ENCODE assay signal across 9 cellular contexts in genomic region chrX:20116575-20117240, GRCh38. TPM values are rescaled to one million over a fixed set of nuclear protein-coding genes. Genes with fewer than 3 reads are reported as not detected.
A peak's percentile ranks its signal among the peaks of the same experiment; 100 is the strongest.
DNase-seq lines count a peak whose midpoint lies in the region; ATAC-seq lines count a peak whose summit lies in the region.
"Had no signal": no experiment of that assay in that cellular context is flagged by ENCODE, and none has a peak within 500 bp of the region (broad histone marks: within the 10 kb centered on the region; RNA-seq: fewer than 3 reads in every experiment).

Gene MAP7D2, minus strand, starts transcription at chrX:20116907. Its CDS starts 28 bp downstream, at chrX:20116879.

- H3K27me3 ChIP-seq in ectodermal cell (ENCODE audit: control insufficient read depth, insufficient read depth, low read length, poor library complexity, severe bottlenecking) (peaks cover 33% of the 10 kb centered on the region), mucosa of rectum (ENCODE audit: control insufficient read depth in 2 of 2, insufficient read depth in 2 of 2, low read length in 2 of 2) (peaks cover 7 to 11% of the 10 kb centered on the region in 2 donors), aorta (ENCODE audit: control insufficient read depth in 1 of 2, insufficient read depth in 2 of 2, low read length in 1 of 2) (no peaks in the 10 kb centered on the region)

- 34% methylated on average over 91 of the region's 91 CpGs for WGBS in ectodermal cell, 2 experiments
- 13 to 36% methylated on average over 78 to 91 of the region's 91 CpGs for WGBS in aorta, 2 donors

- intact Hi-C loops in aorta (cut with DNase I): loop anchor here in 1 of 2 donors (10.0 kb wide), 1 partner anchor 212 kb away; no protein-coding TSS in a partner anchor

- peak within 1 kb of the TSS; percentile 22 for H3K4me3 ChIP-seq in ectodermal cell (ENCODE audit: insufficient read depth, low read depth, low read length)
- peak within 1 kb of the TSS; percentile 20 to 26 for H3K4me3 ChIP-seq in mucosa of rectum (ENCODE audit: low read length in 2 of 2)
- no peak within 1 kb of the TSS for H3K4me3 ChIP-seq in aorta (ENCODE audit: low read length in 2 of 2)

- peak; percentile 12 for DNase-seq in stimulated activated CD4-positive, alpha-beta T cell treated with anti-CD3 and anti-CD28 coated beads, Interleukin-15, amount 100 ng/mL, for 24 hours
- no peak for DNase-seq in stimulated activated CD4-positive, alpha-beta T cell treated with anti-CD3 and anti-CD28 coated beads, Interleukin-2, amount 100 ng/mL, for 24 hours
- DNase-seq in aorta (no peak), NCI-H1694 treated with DMSO at 0.1 percent for 48 hours (lab: John Stamatoyannopoulos, UW) (no peak)
- DNase-seq: DMS79 treated with DMSO at 0.1 percent for 48 hours had no signal

- ATAC-seq in aorta (ENCODE audit: low FRiP score) (peak; percentile 36), GM21529 (IDR thresholded peaks at IDR 0.05; ENCODE audit: unreplicated experiment) (no peak), GM18873 (IDR thresholded peaks at IDR 0.05; ENCODE audit: low FRiP score, unreplicated experiment) (no peak)

- H3K4me1 ChIP-seq in ectodermal cell (ENCODE audit: control insufficient read depth, insufficient read depth, low read length) (no peaks in the 10 kb centered on the region), mucosa of rectum (ENCODE audit: control insufficient read depth in 2 of 2, insufficient read depth in 2 of 2, low read length in 2 of 2) (peaks cover 0 to 3% of the 10 kb centered on the region in 2 donors), aorta (ENCODE audit: control insufficient read depth in 1 of 2, insufficient read depth in 2 of 2, low read length in 2 of 2) (no peaks in the 10 kb centered on the region)

- H3K9me3 ChIP-seq in ectodermal cell (ENCODE audit: control insufficient read depth, low read length): no peaks in the 10 kb centered on the region
- peaks cover 0 to 2% of the 10 kb centered on the region in 2 donors for H3K9me3 ChIP-seq in mucosa of rectum (ENCODE audit: control insufficient read depth in 2 of 2, low read length in 2 of 2)
- no peaks in the 10 kb centered on the region for H3K9me3 ChIP-seq in aorta (ENCODE audit: control insufficient read depth, low read length)

- H3K9ac ChIP-seq in mucosa of rectum (ENCODE audit: low read depth in 1 of 2, low read length in 2 of 2): no peak within 1 kb of the TSS

- no peaks in the 10 kb centered on the region for H3K36me3 ChIP-seq in ectodermal cell (ENCODE audit: control insufficient read depth, insufficient read depth, low read length)
- H3K36me3 ChIP-seq in mucosa of rectum (ENCODE audit: control insufficient read depth in 2 of 2, insufficient read depth in 2 of 2, low read length in 2 of 2): no peaks in the 10 kb centered on the region
- no peaks in the 10 kb centered on the region for H3K36me3 ChIP-seq in aorta (ENCODE audit: control insufficient read depth in 1 of 2, insufficient read depth in 2 of 2, low read length in 1 of 2)

- H3K27ac ChIP-seq in ectodermal cell (ENCODE audit: insufficient read depth, low read depth, low read length, poor library complexity, severe bottlenecking) (no peak within 1 kb of the TSS), mucosa of rectum (ENCODE audit: low read depth in 2 of 2, low read length in 2 of 2) (no peak within 1 kb of the TSS), aorta (ENCODE audit: low read depth in 1 of 2, low read length in 2 of 2) (no peak within 1 kb of the TSS)

RNA-seq across cellular contexts. Expression of gene MAP7D2, which starts in this region (rescaled TPM):
- polyA plus RNA-seq in ectodermal cell (2013, experiment 1 of 4): 3.5 TPM
- 3.8 TPM for polyA plus RNA-seq in ectodermal cell (2013, experiment 2 of 4)
- polyA plus RNA-seq in ectodermal cell (2013, experiment 3 of 4): 2.5 TPM
- 2.3 TPM for polyA plus RNA-seq in ectodermal cell (2013, experiment 4 of 4)
- total RNA-seq in aorta: under 1 TPM; 0.23 to 0.36 TPM
- polyA plus RNA-seq in aorta: under 1 TPM; 0.31 to 0.38 TPM

Comparison
In these comparisons a context has a peak if more than half of its experiments do, and no peak if none do; other contexts are left out.
1. Peak in ATAC-seq in aorta; RNA of the gene not detected or under 1 TPM.
2. H3K4me3 ChIP-seq: peak in ectodermal cell (single experiment) and mucosa of rectum (2 of 2); none in aorta (0 of 2).